Comparison of ENCODE assay signal across 3 cellular contexts in genomic region chr9:37026936-37027581, GRCh38.
TF ChIP-seq lines count a peak whose summit lies in the region.

No MANE protein-coding gene starts in this region.

TF ChIP-seq in SK-N-SH, 30 proteins besides CTCF, POLR2A, EP300 and RAD21 (continued from another document):
- no peak for TF ChIP-seq USF1 (IDR thresholded peaks at IDR 0.05; ENCODE audit: borderline replicate concordance, low read depth)
- TF ChIP-seq, protein P1, sequence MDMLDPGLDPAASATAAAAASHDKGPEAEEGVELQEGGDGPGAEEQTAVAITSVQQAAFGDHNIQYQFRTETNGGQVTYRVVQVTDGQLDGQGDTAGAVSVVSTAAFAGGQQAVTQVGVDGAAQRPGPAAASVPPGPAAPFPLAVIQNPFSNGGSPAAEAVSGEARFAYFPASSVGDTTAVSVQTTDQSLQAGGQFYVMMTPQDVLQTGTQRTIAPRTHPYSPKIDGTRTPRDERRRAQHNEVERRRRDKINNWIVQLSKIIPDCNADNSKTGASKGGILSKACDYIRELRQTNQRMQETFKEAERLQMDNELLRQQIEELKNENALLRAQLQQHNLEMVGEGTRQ (IDR thresholded peaks at IDR 0.05; ENCODE audit: borderline replicate concordance, low read depth, low read length): no peak
TF ChIP-seq in SK-N-SH: peak in this region for 0.

TF ChIP-seq in SK-N-SH treated with all-trans-retinoic acid at 6 μM for 48 hours, 23 proteins besides CTCF, POLR2A, EP300 and RAD21 (continued from another document):
- TF ChIP-seq TOX (CRISPR knock-in tag; IDR thresholded peaks at IDR 0.05; ENCODE audit: borderline replicate concordance) (no peak), CSRNP3 (CRISPR knock-in tag; IDR thresholded peaks at IDR 0.05) (no peak), SNAI2 (CRISPR knock-in tag; IDR thresholded peaks at IDR 0.05) (no peak), ZNF8 (CRISPR knock-in tag; IDR thresholded peaks at IDR 0.05) (no peak), BACH2 (CRISPR knock-in tag; IDR thresholded peaks at IDR 0.05; ENCODE audit: borderline replicate concordance) (no peak), ZFP30 (CRISPR knock-in tag; IDR thresholded peaks at IDR 0.05) (no peak), TCF4 (CRISPR knock-in tag; IDR thresholded peaks at IDR 0.05; ENCODE audit: borderline replicate concordance) (no peak), CSDC2 (CRISPR knock-in tag; IDR thresholded peaks at IDR 0.05) (no peak), TSHZ2 (CRISPR knock-in tag; IDR thresholded peaks at IDR 0.05) (no peak), ISL1 (CRISPR knock-in tag; IDR thresholded peaks at IDR 0.05) (no peak)

TF ChIP-seq in H1, 55 proteins besides CTCF, POLR2A, EP300 and RAD21:
- TF ChIP-seq CREB1 (IDR thresholded peaks at IDR 0.05) (no peak), SIX5 (IDR thresholded peaks at IDR 0.05; ENCODE audit: low read depth, low read length) (no peak), SP1 (IDR thresholded peaks at IDR 0.05; ENCODE audit: low read depth, low read length) (no peak), POLR2AphosphoS5 (IDR thresholded peaks at IDR 0.05; ENCODE audit: low read depth, low read length) (no peak), KDM5A (IDR thresholded peaks at IDR 0.05; ENCODE audit: low read length) (no peak), NANOG (IDR thresholded peaks at IDR 0.05; ENCODE audit: insufficient read depth, low read depth, low read length, poor library complexity, severe bottlenecking) (no peak), NRF1 (IDR thresholded peaks at IDR 0.05; ENCODE audit: low read depth, low read length) (no peak), CHD2 (IDR thresholded peaks at IDR 0.05; ENCODE audit: low read length) (no peak), BACH1 (IDR thresholded peaks at IDR 0.05; ENCODE audit: low read length) (no peak), MAFK (IDR thresholded peaks at IDR 0.05; ENCODE audit: low read depth, low read length) (no peak), TBP (IDR thresholded peaks at IDR 0.05; ENCODE audit: low read depth, low read length) (no peak), RBBP5 (IDR thresholded peaks at IDR 0.05; ENCODE audit: borderline replicate concordance, low read depth, low read length) (no peak), CHD1 (IDR thresholded peaks at IDR 0.05; ENCODE audit: low read depth, low read length) (no peak), SUZ12 (IDR thresholded peaks at IDR 0.05; ENCODE audit: low read length) (peak; percentile 74), KDM4A (IDR thresholded peaks at IDR 0.05; ENCODE audit: low read depth, low read length, severe bottlenecking) (peak; percentile 33), SAP30 (IDR thresholded peaks at IDR 0.05; ENCODE audit: insufficient read depth, insufficient replicate concordance, low read length) (no peak), RNF2 (IDR thresholded peaks at IDR 0.05; ENCODE audit: borderline replicate concordance, low read depth, low read length, missing control alignments, poor library complexity, severe bottlenecking) (no peak), EZH2 (IDR thresholded peaks at IDR 0.05; ENCODE audit: low read depth, low read length, severe bottlenecking) (peak; percentile 66), RFX5 (IDR thresholded peaks at IDR 0.05; ENCODE audit: borderline replicate concordance, low read depth, low read length) (no peak), HDAC6 (IDR thresholded peaks at IDR 0.05; ENCODE audit: low read depth, low read length) (no peak), TAF1 (IDR thresholded peaks at IDR 0.05; ENCODE audit: low read depth, low read length) (no peak)
- TF ChIP-seq, protein P1 (IDR thresholded peaks at IDR 0.05; ENCODE audit: low read length): no peak
